Comparison of ENCODE assay signal across 14 cellular contexts in genomic region chr1:241918879-241919278, GRCh38. TPM values are rescaled to one million over a fixed set of nuclear protein-coding genes. Genes with fewer than 3 reads are reported as not detected.
DNase-seq lines count a peak whose midpoint lies in the region; ATAC-seq, FAIRE-seq and TF ChIP-seq lines count a peak whose summit lies in the region.
"Had no signal": no experiment of that assay in that cellular context is flagged by ENCODE, and none has a peak within 500 bp of the region (broad histone marks: within the 10 kb centered on the region; RNA-seq: fewer than 3 reads in every experiment).

No MANE protein-coding gene starts in this region.

- H3K9me3 Mint-ChIP-seq in neural crest cell = no peaks in the 10 kb centered on the region
- H3K9me3 Mint-ChIP-seq: naive thymus-derived CD4-positive, alpha-beta T cell had no signal

- TF ChIP-seq POLR2A in NB4 (IDR thresholded peaks at IDR 0.05; ENCODE audit: extremely low read depth, insufficient read length) = no peak
- no peak for TF ChIP-seq POLR2A in GM12892 (IDR thresholded peaks at IDR 0.05; ENCODE audit: low read depth, low read length)

- FAIRE-seq in GM12892 (lab: Jason Lieb, UNC) = no peak
- FAIRE-seq: GM19239 had no signal

- H3K4me1 Mint-ChIP-seq in neural crest cell = no peaks in the 10 kb centered on the region
- H3K4me1 Mint-ChIP-seq: naive thymus-derived CD4-positive, alpha-beta T cell had no signal

- TF ChIP-seq CTCF in NB4 (IDR thresholded peaks at IDR 0.05; ENCODE audit: low read depth, low read length) = no peak
- TF ChIP-seq CTCF in neural crest cell (conservative IDR thresholded peaks at IDR 0.05) = no peak

- peaks cover 2% of the 10 kb centered on the region for H3K36me3 Mint-ChIP-seq in neural crest cell (ENCODE audit: low read depth)
- H3K36me3 Mint-ChIP-seq: naive thymus-derived CD4-positive, alpha-beta T cell had no signal

- no peak for ATAC-seq in HG02938 (IDR thresholded peaks at IDR 0.05; ENCODE audit: unreplicated experiment)
- ATAC-seq: naive thymus-derived CD4-positive, alpha-beta T cell had no signal

- no peaks in the 10 kb centered on the region for H3K27me3 Mint-ChIP-seq in neural crest cell (ENCODE audit: low read depth)

- no peak overlapping the region for H3K4me3 ChIP-seq in NB4 (ENCODE audit: low read depth, low read length)

- H3K4me3 Mint-ChIP-seq in neural crest cell = no peak overlapping the region

- H3K27ac Mint-ChIP-seq in neural crest cell (ENCODE audit: unreplicated experiment) = peak overlapping the region; percentile 75

- DNase-seq in Daoy (ENCODE audit: low read depth) (peak; percentile 61), NB4 (ENCODE audit: low read depth) (peak; percentile 47), dedifferentiated amniotic fluid mesenchymal stem cell (ENCODE audit: extremely low spot score) (peak; percentile 67), neural crest cell (ENCODE audit: low read depth, low spot score) (no peak), GM12892 (ENCODE audit: insufficient read length) (no peak), foreskin melanocyte (no peak), NCI-H2196 treated with DMSO at 0.1 percent for 48 hours (lab: John Stamatoyannopoulos, UW; ENCODE audit: unreplicated experiment) (no peak)
- DNase-seq: activated effector memory CD4-positive, alpha-beta T cell treated with anti-CD3 and anti-CD28 coated beads, Interleukin-2, amount 50 U/mL, for 16 hours; naive thymus-derived CD4-positive, alpha-beta T cell; NCI-H1694 treated with DMSO at 0.1 percent for 48 hours; stimulated activated CD4-positive, alpha-beta T cell treated with anti-CD3 and anti-CD28 coated beads, Interleukin-15, amount 100 ng/mL, for 24 hours; stimulated activated naive CD4-positive, alpha-beta T cell treated with Interleukin-2 at 50 U/mL for 16 hours had no signal

RNA-seq across cellular contexts. Expression of gene BECN2, which starts 38.7 kb away (rescaled TPM):
- total RNA-seq in Daoy (2014; rRNA removed; shearing (Covaris generic)) = not detected in 2 replicates
- not detected in 2 replicates for total RNA-seq in neural crest cell
- polyA plus RNA-seq in GM12892 (2012; ENCODE audit: missing spikeins) = not detected
- total RNA-seq: naive thymus-derived CD4-positive, alpha-beta T cell had no signal
- polyA plus RNA-seq: naive thymus-derived CD4-positive, alpha-beta T cell had no signal

Comparison
In these comparisons a context has a peak if more than half of its experiments do, and no peak if none do; other contexts are left out.
1. DNase-seq: peak in Daoy (single experiment), NB4 (single experiment) and dedifferentiated amniotic fluid mesenchymal stem cell (single experiment); none in neural crest cell (single experiment), GM12892 (single experiment), foreskin melanocyte (single experiment) and NCI-H2196 treated with DMSO at 0.1 percent for 48 hours (single experiment).